9 cellular contexts compared by ENCODE assay signal in genomic region chr4:147754037-147754445, GRCh38. TPM values are rescaled to one million over a fixed set of nuclear protein-coding genes. Genes with fewer than 3 reads are reported as not detected.
DNase-seq lines count a peak whose midpoint lies in the region; ATAC-seq and TF ChIP-seq lines count a peak whose summit lies in the region.
"Had no signal": no experiment of that assay in that cellular context is flagged by ENCODE, and none has a peak within 500 bp of the region (broad histone marks: within the 10 kb centered on the region; RNA-seq: fewer than 3 reads in every experiment).

No MANE protein-coding gene starts in this region.

- DNase-seq in HCT116 (ENCODE audit: low read depth, low spot score) (no peak), astrocyte of the hippocampus (ENCODE audit: low read depth, low spot score) (peak; percentile 80), right atrium auricular region (ENCODE audit: low spot score) (no peak), testis (no peak), GM19240 (ENCODE audit: insufficient read length, low spot score) (no peak), retina (no peak), NCI-H524 treated with DMSO at 0.1 percent for 48 hours (lab: John Stamatoyannopoulos, UW) (no peak)
- DNase-seq: activated CD4-positive, alpha-beta T cell treated with anti-CD3 and anti-CD28 coated beads, Interleukin-2, amount 10 ng/mL, durations not matched to agents 7 days and 5 days; NCI-H2029 had no signal

- no peak overlapping the region for H3K4me3 ChIP-seq in HCT116 (replicated peaks in 1 of 2; ENCODE audit: low read depth in 1 of 2, low read length in 2 of 2)
- H3K4me3 ChIP-seq in right atrium auricular region: no peak overlapping the region
- no peak overlapping the region for H3K4me3 ChIP-seq in testis

- peaks cover 77% of the 10 kb centered on the region for H3K79me2 ChIP-seq in HCT116 (ENCODE audit: insufficient read depth, low read length)

- WGBS in testis, 2 donors: 56 to 64% methylated on average over 3 of the region's 3 CpGs

- H3K27me3 ChIP-seq in HCT116 (ENCODE audit: insufficient read depth, low read length) (no peaks in the 10 kb centered on the region), right atrium auricular region (no peaks in the 10 kb centered on the region), testis (no peaks in the 10 kb centered on the region)

- H3K9ac ChIP-seq in HCT116 (ENCODE audit: low read length): no peak overlapping the region

- no peak overlapping the region for H3K4me2 ChIP-seq in HCT116 (ENCODE audit: low read length)

- peaks cover 0 to 17% of the 10 kb centered on the region in 2 experiments; a peak in 2 of 4 replicates for H3K4me1 ChIP-seq in HCT116 (ENCODE audit: control insufficient read depth in 1 of 2, insufficient read depth in 2 of 2, low read length in 2 of 2)
- peaks cover 0 to 53% of the 10 kb centered on the region in 2 donors for H3K4me1 ChIP-seq in right atrium auricular region
- H3K4me1 ChIP-seq in testis: peaks cover 14% of the 10 kb centered on the region

- TF ChIP-seq POLR2A in HCT116 (IDR thresholded peaks at IDR 0.05; ENCODE audit: borderline replicate concordance, extremely low read depth, insufficient read depth, insufficient read length) (no peak), testis (IDR thresholded peaks at IDR 0.05) (no peak)

- TF ChIP-seq RAD21 in HCT116 (IDR thresholded peaks at IDR 0.05; ENCODE audit: low read depth): no peak

- RAD21 ChIA-PET in HCT116 (lab: Charles Lee; ENCODE audit: low non-redundant PET in 1 of 2, low total read pairs in 2 of 2, uncharacterized antibody in 2 of 2, unreplicated experiment in 2 of 2): no interaction called here

- POLR2A ChIA-PET in HCT116 (lab: Charles Lee): no interaction called here

- H4K20me1 ChIP-seq in HCT116 (ENCODE audit: insufficient read depth): no peaks in the 10 kb centered on the region

- BruUV-seq in HCT116 (replicated peaks; lab: Mats Ljungman, UMichigan): no TSS peak

- TF ChIP-seq CTCF in HCT116 (IDR thresholded peaks at IDR 0.05 in 2 of 3, conservative IDR thresholded peaks at IDR 0.05 in 1 of 3; ENCODE audit: borderline replicate concordance in 1 of 3, insufficient read depth in 1 of 3, low read depth in 2 of 3, low read length in 2 of 3): no peak
- TF ChIP-seq CTCF in right atrium auricular region (IDR thresholded peaks at IDR 0.05): no peak
- no peak for TF ChIP-seq CTCF in testis (IDR thresholded peaks at IDR 0.05)

- no peaks in the 10 kb centered on the region for H3K9me2 ChIP-seq in HCT116 (ENCODE audit: insufficient read depth)

- ATAC-seq in HCT116: peak; percentile 57

- intact Hi-C loops in HCT116 (cut with micrococcal nuclease) (no loop called here), testis (cut with DNase I; ENCODE audit: low total_unique reads) (no loop called here)

- CTCF ChIA-PET in HCT116 (lab: Charles Lee): no interaction called here

- H3K36me3 ChIP-seq in HCT116 (ENCODE audit: control insufficient read depth in 1 of 2, insufficient read depth in 2 of 2, low read length in 2 of 2): no peaks in the 10 kb centered on the region
- H3K36me3 ChIP-seq in right atrium auricular region: no peaks in the 10 kb centered on the region
- no peaks in the 10 kb centered on the region for H3K36me3 ChIP-seq in testis (ENCODE audit: low read depth, missing control alignments)

- no peak overlapping the region for H2AFZ ChIP-seq in HCT116 (ENCODE audit: low read depth, low read length, poor library complexity, severe bottlenecking)

- no peaks in the 10 kb centered on the region for H3K9me3 ChIP-seq in HCT116 (ENCODE audit: control insufficient read depth in 1 of 2, insufficient read depth in 1 of 2, low read depth in 1 of 2, low read length in 2 of 2)
- no peaks in the 10 kb centered on the region for H3K9me3 ChIP-seq in right atrium auricular region
- no peaks in the 10 kb centered on the region for H3K9me3 ChIP-seq in testis

- H3K27ac ChIP-seq in HCT116 (ENCODE audit: low read depth, low read length): no peak overlapping the region
- peak overlapping the region; percentile 48 to 70 for H3K27ac ChIP-seq in right atrium auricular region
- H3K27ac ChIP-seq in testis: peak overlapping the region; percentile 60 to 85

TF ChIP-seq in HCT116, 20 proteins besides CTCF, POLR2A, EP300 and RAD21:
- no peak for TF ChIP-seq EZH2phosphoT487 (IDR thresholded peaks at IDR 0.05; ENCODE audit: borderline replicate concordance)
- no peak for TF ChIP-seq SIN3A (IDR thresholded peaks at IDR 0.05; ENCODE audit: low read depth)
- no peak for TF ChIP-seq SRF (IDR thresholded peaks at IDR 0.05; ENCODE audit: low read depth)
- TF ChIP-seq CBX3 (IDR thresholded peaks at IDR 0.05; ENCODE audit: low read depth): no peak
- TF ChIP-seq SP1 (IDR thresholded peaks at IDR 0.05; ENCODE audit: low read depth): no peak
- no peak for TF ChIP-seq YY1 (IDR thresholded peaks at IDR 0.05; ENCODE audit: extremely low read depth, insufficient replicate concordance, low read depth, low read length)
- no peak for TF ChIP-seq CEBPB (IDR thresholded peaks at IDR 0.05; ENCODE audit: low read depth)
TF ChIP-seq in HCT116: peak in this region for 0.

RNA-seq across cellular contexts. Expression of gene ARHGAP10, which starts 22.2 kb away (rescaled TPM):
- total RNA-seq in HCT116 (2021; ENCODE audit: unreplicated experiment): 24.7 TPM
- 18.8 and 20.0 TPM in 2 replicates for polyA plus RNA-seq in HCT116 (2012)
- 10 to 100 TPM; 36.1 to 43.5 TPM for total RNA-seq in right atrium auricular region
- total RNA-seq in testis: 100 to 1,000 TPM in 1 of 2 donors, 10 to 100 TPM in 1; 83.5 to 108 TPM
- 17.4 TPM for polyA plus RNA-seq in testis (ENCODE audit: insufficient read depth, low read depth, low replicate concordance)
